2 cellular contexts compared by ENCODE assay signal in the genomic region with DNA sequence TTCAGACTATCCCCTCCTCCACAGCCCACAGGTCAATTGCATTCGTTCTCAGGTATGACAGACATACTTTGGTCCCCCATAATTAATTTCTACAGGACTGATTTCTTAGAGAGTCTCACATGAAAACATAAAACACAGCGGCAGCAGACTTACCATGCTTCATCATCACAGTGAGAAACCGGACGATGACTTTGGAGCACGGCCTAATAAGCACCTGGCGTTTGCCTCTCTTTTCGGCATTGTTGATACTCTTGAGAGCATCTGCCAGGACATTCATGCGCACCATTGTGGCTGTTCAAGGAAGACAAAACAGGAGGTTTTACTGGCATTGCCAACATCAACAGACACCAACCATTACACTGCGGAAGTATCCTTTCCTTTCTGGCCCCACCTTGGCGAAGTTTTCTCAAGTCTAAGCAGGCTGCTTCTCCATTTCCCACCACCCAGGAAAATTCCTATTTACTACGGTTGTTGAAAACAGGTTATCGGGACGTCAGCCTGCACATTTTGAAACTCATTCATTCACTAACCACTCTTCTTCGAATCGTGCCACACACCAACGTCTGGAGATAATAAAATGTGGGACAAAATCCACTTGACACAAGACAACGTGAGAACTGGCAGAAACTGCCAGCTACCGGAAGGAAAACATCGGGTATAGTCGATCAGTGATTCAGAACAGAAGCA.
TF ChIP-seq lines count a peak whose summit lies in the region.

No MANE protein-coding gene starts in this region.

TF ChIP-seq in endothelial cell of umbilical vein, 7 proteins besides CTCF, POLR2A, EP300 and RAD21:
- TF ChIP-seq, protein P1, sequence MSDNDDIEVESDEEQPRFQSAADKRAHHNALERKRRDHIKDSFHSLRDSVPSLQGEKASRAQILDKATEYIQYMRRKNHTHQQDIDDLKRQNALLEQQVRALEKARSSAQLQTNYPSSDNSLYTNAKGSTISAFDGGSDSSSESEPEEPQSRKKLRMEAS (IDR thresholded peaks at IDR 0.05; ENCODE audit: insufficient read depth, insufficient read length): no peak

TF ChIP-seq in HEK293T, 16 proteins besides CTCF, POLR2A, EP300 and RAD21 (continued from another document):
- TF ChIP-seq, protein P2, sequence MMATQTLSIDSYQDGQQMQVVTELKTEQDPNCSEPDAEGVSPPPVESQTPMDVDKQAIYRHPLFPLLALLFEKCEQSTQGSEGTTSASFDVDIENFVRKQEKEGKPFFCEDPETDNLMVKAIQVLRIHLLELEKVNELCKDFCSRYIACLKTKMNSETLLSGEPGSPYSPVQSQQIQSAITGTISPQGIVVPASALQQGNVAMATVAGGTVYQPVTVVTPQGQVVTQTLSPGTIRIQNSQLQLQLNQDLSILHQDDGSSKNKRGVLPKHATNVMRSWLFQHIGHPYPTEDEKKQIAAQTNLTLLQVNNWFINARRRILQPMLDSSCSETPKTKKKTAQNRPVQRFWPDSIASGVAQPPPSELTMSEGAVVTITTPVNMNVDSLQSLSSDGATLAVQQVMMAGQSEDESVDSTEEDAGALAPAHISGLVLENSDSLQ (IDR thresholded peaks at IDR 0.05): no peak
- TF ChIP-seq NFRKB (IDR thresholded peaks at IDR 0.05) (no peak), SUZ12 (IDR thresholded peaks at IDR 0.05) (no peak), TARDBP (IDR thresholded peaks at IDR 0.05) (no peak), CTBP1 (IDR thresholded peaks at IDR 0.05; ENCODE audit: borderline replicate concordance) (no peak), SP1 (IDR thresholded peaks at IDR 0.05) (no peak), FOXA1 (IDR thresholded peaks at IDR 0.05) (no peak), HDGF (IDR thresholded peaks at IDR 0.05; ENCODE audit: borderline replicate concordance) (no peak), ARNT (IDR thresholded peaks at IDR 0.05) (no peak), LEF1 (IDR thresholded peaks at IDR 0.05; ENCODE audit: borderline replicate concordance) (no peak), ZNF384 (IDR thresholded peaks at IDR 0.05) (no peak), FOXK2 (IDR thresholded peaks at IDR 0.05) (no peak), BHLHE40 (IDR thresholded peaks at IDR 0.05; ENCODE audit: borderline replicate concordance) (no peak)
